In genomic region chr1:51878616-51879336, GRCh38 we compare ENCODE assay signal across 8 cellular contexts. TPM values are rescaled to one million over a fixed set of nuclear protein-coding genes. Genes with fewer than 3 reads are reported as not detected.
DNase-seq lines count a peak whose midpoint lies in the region; ATAC-seq, FAIRE-seq and TF ChIP-seq lines count a peak whose summit lies in the region.

TSS of gene NRDC (minus strand) at chr1:51878727. CDS start at chr1:51878615, 112 bp downstream.

- no peaks in the 10 kb centered on the region for H3K36me3 ChIP-seq in adipocyte (ENCODE audit: control insufficient read depth, insufficient read depth, low read length, severe bottlenecking)
- H3K36me3 ChIP-seq in pancreas, result no peaks in the 10 kb centered on the region
- no peaks in the 10 kb centered on the region for H3K36me3 ChIP-seq in tibial artery

- peak; percentile 88 for TF ChIP-seq POLR2A in GM12891 (IDR thresholded peaks at IDR 0.05; ENCODE audit: low read depth, low read length)

- H3K9ac ChIP-seq in adipocyte (ENCODE audit: low read length), result peak within 1 kb of the TSS; percentile 99

- DNase-seq in GM12891 (ENCODE audit: insufficient read length, low spot score) (peak; percentile 75), NCI-H1417 treated with DMSO at 0.1 percent for 48 hours (lab: John Stamatoyannopoulos, UW) (peak; percentile 98), SW 1271 (lab: John Stamatoyannopoulos, UW) (peak; percentile 93 to 98), adipocyte (ENCODE audit: low read depth) (peak; percentile 100), Right ventricle myocardium superior (peak; percentile 100), pancreas (peak; percentile 96 to 100 (median 100)), tibial artery (peak; percentile 100)

- peak; percentile 97 for ATAC-seq in HG02798 (IDR thresholded peaks at IDR 0.05; ENCODE audit: poor library complexity, unreplicated experiment)
- ATAC-seq in Right ventricle myocardium superior (ENCODE audit: poor library complexity), result peak; percentile 98
- ATAC-seq in pancreas, result peak; percentile 94 to 97 (median 94)

- peaks cover 28% of the 10 kb centered on the region for H3K4me1 ChIP-seq in adipocyte (ENCODE audit: control insufficient read depth, insufficient read depth, low read length)
- peaks cover 14 to 27% (median 26%) of the 10 kb centered on the region in 3 donors for H3K4me1 ChIP-seq in pancreas
- H3K4me1 ChIP-seq in tibial artery, result peaks cover 0 to 38% (median 23%) of the 10 kb centered on the region in 4 donors

- WGBS in pancreas, 2 donors, result 0 to 1% methylated on average over 53 to 54 of the region's 54 CpGs

- peak within 1 kb of the TSS; percentile 96 for H3K4me3 ChIP-seq in adipocyte (ENCODE audit: low read length)
- H3K4me3 ChIP-seq in pancreas, result peak within 1 kb of the TSS; percentile 79 to 93 (median 87)
- H3K4me3 ChIP-seq in tibial artery, result peak within 1 kb of the TSS; percentile 93 to 99

- no peaks in the 10 kb centered on the region for H3K9me3 ChIP-seq in adipocyte (ENCODE audit: control insufficient read depth, low read length)
- H3K9me3 ChIP-seq in pancreas, result no peaks in the 10 kb centered on the region
- H3K9me3 ChIP-seq in tibial artery, result no peaks in the 10 kb centered on the region

- H3K27ac ChIP-seq in pancreas (peak within 1 kb of the TSS; percentile 96 to 98 (median 97)), tibial artery (peak within 1 kb of the TSS; percentile 98 to 99)

- FAIRE-seq in GM12891 (lab: Jason Lieb, UNC), result peak; percentile 100
- peak; percentile 98 for FAIRE-seq in pancreas (lab: Jason Lieb, UNC)

- TF ChIP-seq CTCF in pancreas (IDR thresholded peaks at IDR 0.05) (no peak), tibial artery (IDR thresholded peaks at IDR 0.05) (peak in 1 of 2 experiments; percentile 5)

- intact Hi-C loops in Right ventricle myocardium superior (cut with DNase I) (no loop called here), pancreas (cut with DNase I) (no loop called here), tibial artery (cut with DNase I; ENCODE audit: low total_unique reads) (no loop called here)

- H3K27me3 ChIP-seq in adipocyte (replicated peaks; ENCODE audit: control insufficient read depth, insufficient read depth, low read length) (peaks cover 4% of the 10 kb centered on the region), pancreas (peaks cover 0 to 2% (median 0%) of the 10 kb centered on the region in 4 donors), tibial artery (peaks cover 0 to 2% of the 10 kb centered on the region in 2 donors)

TF ChIP-seq in GM12891, 5 proteins besides CTCF, POLR2A, EP300 and RAD21:
- TF ChIP-seq POU2F2 (IDR thresholded peaks at IDR 0.05; ENCODE audit: low read depth, low read length) (no peak; the same call in 1 of the 2 replicates), POLR2AphosphoS5 (IDR thresholded peaks at IDR 0.05; ENCODE audit: low read depth, low read length) (peak; percentile 90), SPI1 (IDR thresholded peaks at IDR 0.05; ENCODE audit: low read depth, low read length) (peak; percentile 22; the same call in 1 of the 2 replicates), PAX5 (IDR thresholded peaks at IDR 0.05; ENCODE audit: insufficient read depth, low read length, severe bottlenecking) (no peak), TAF1 (IDR thresholded peaks at IDR 0.05; ENCODE audit: low read depth, low read length) (peak; percentile 100)

RNA-seq across cellular contexts. Expression of gene NRDC, which starts in this region (rescaled TPM):
- 82.8 TPM for polyA plus RNA-seq in GM12891 (2012; ENCODE audit: low read depth, missing spikeins)
- total RNA-seq in Right ventricle myocardium superior (149 TPM), pancreas (10 to 100 TPM; 56.1 to 73.6 (median 61.3) TPM)
- 10 to 100 TPM; 85.3 to 85.6 TPM for polyA plus RNA-seq in pancreas

Comparison
In these comparisons a context has a peak if more than half of its experiments do, and no peak if none do; other contexts are left out.
1. Peak in every context shown above with its lines: DNase-seq, ATAC-seq, H3K4me3 ChIP-seq and H3K27ac ChIP-seq.